11 cellular contexts compared by ENCODE assay signal in the genomic region with DNA sequence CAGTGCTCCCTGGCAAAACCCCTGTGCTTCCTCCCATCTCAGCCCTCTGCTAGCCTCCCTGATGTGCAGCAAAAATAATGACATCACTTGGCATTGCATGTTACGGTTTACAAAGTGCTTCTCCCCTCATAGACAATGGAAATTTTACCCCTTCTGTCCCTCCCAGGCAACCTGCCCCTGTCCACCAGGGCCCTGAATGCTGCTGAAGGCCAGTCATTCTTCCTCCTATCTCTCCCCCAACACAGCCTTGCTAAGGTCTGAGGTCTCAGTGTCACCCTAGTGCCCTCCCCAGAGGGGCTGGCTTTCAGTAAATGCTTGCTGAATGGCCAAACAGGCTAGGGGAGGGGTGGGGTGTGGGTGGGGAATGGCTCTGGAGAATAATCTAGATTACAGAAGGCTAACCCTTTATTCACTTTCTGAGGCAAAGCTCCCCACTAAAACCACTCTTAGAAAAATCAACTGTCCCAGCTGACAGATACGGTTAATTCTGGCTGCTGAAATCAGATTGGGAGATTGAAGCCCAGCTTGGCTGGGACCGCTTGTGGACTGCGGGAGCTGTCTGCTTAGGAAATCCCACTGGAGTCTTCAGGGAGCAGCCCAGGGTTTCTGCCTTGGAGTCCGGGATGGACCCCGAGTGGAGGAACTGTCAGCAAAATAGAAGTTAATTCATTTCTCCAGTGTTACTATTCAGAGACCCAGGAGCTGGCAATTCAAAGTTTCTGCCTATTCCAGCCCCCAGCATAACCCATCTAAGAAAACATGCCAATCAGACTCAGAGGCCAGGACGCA. TPM values are rescaled to one million over a fixed set of nuclear protein-coding genes. Genes with fewer than 3 reads are reported as not detected.
DNase-seq lines count a peak whose midpoint lies in the region; ATAC-seq lines count a peak whose summit lies in the region.
"Had no signal": no experiment of that assay in that cellular context is flagged by ENCODE, and none has a peak within 500 bp of the region (broad histone marks: within the 10 kb centered on the region; RNA-seq: fewer than 3 reads in every experiment).

No MANE protein-coding gene starts in this region.

- DNase-seq in activated CD8-positive, alpha-beta memory T cell treated with anti-CD3 and anti-CD28 coated beads for 24 hours, result peak; percentile 54
- no peak for DNase-seq in activated CD8-positive, alpha-beta memory T cell treated with anti-CD3 and anti-CD28 coated beads, Interleukin-2, amount 50 U/mL, for 4 hours
- DNase-seq in activated naive CD8-positive, alpha-beta T cell treated with anti-CD3 and anti-CD28 coated beads for 36 hours, result no peak
- peak; percentile 68 for DNase-seq in islet precursor cell
- DNase-seq in stimulated activated naive CD8-positive, alpha-beta T cell treated with anti-CD3 and anti-CD28 coated beads, Interleukin-15, amount 100 ng/mL, for 72 hours, result peak in 1 of 2 donors; percentile 32
- no peak for DNase-seq in GOT3 (lab: John Stamatoyannopoulos, UW)
- no peak for DNase-seq in RPMI8226
- DNase-seq in stimulated activated CD4-positive, alpha-beta T cell treated with anti-CD3 and anti-CD28 coated beads, Interleukin-4, amount 100 ng/mL, for 1 hour, result no peak
- DNase-seq: NCI-H748 treated with DMSO at 0.1 percent for 48 hours; stimulated activated CD4-positive, alpha-beta T cell treated with anti-CD3 and anti-CD28 coated beads, Interleukin-12 subunit alpha, Interleukin-12 subunit beta, amount 100 ng/mL, for 4 hours; upper lobe of right lung had no signal

- H3K27me3 Mint-ChIP-seq in activated naive CD8-positive, alpha-beta T cell treated with anti-CD3 and anti-CD28 coated beads for 36 hours, result no peaks in the 10 kb centered on the region
- H3K27me3 Mint-ChIP-seq in stimulated activated naive CD8-positive, alpha-beta T cell treated with anti-CD3 and anti-CD28 coated beads, Interleukin-15, amount 100 ng/mL, for 72 hours, result no peaks in the 10 kb centered on the region

- ATAC-seq in stimulated activated naive CD8-positive, alpha-beta T cell treated with anti-CD3 and anti-CD28 coated beads, Interleukin-15, amount 100 ng/mL, for 72 hours, result peak; percentile 55
- ATAC-seq: upper lobe of right lung had no signal

- peak overlapping the region; percentile 84 for H3K27ac Mint-ChIP-seq in activated naive CD8-positive, alpha-beta T cell treated with anti-CD3 and anti-CD28 coated beads for 36 hours
- H3K27ac Mint-ChIP-seq in stimulated activated naive CD8-positive, alpha-beta T cell treated with anti-CD3 and anti-CD28 coated beads, Interleukin-15, amount 100 ng/mL, for 72 hours, result peak overlapping the region; percentile 60 to 81

- H3K36me3 Mint-ChIP-seq in activated naive CD8-positive, alpha-beta T cell treated with anti-CD3 and anti-CD28 coated beads for 36 hours, result peaks cover 46% of the 10 kb centered on the region

- H3K9me3 Mint-ChIP-seq in activated naive CD8-positive, alpha-beta T cell treated with anti-CD3 and anti-CD28 coated beads for 36 hours, result no peaks in the 10 kb centered on the region
- H3K9me3 Mint-ChIP-seq in stimulated activated naive CD8-positive, alpha-beta T cell treated with anti-CD3 and anti-CD28 coated beads, Interleukin-15, amount 100 ng/mL, for 72 hours, result no peaks in the 10 kb centered on the region

- peak overlapping the region; percentile 2 for H3K4me3 Mint-ChIP-seq in activated naive CD8-positive, alpha-beta T cell treated with anti-CD3 and anti-CD28 coated beads for 36 hours
- peak overlapping the region; percentile 51 to 81 for H3K4me3 Mint-ChIP-seq in stimulated activated naive CD8-positive, alpha-beta T cell treated with anti-CD3 and anti-CD28 coated beads, Interleukin-15, amount 100 ng/mL, for 72 hours

- peaks cover 89% of the 10 kb centered on the region for H3K4me1 Mint-ChIP-seq in activated naive CD8-positive, alpha-beta T cell treated with anti-CD3 and anti-CD28 coated beads for 36 hours
- H3K4me1 Mint-ChIP-seq in stimulated activated naive CD8-positive, alpha-beta T cell treated with anti-CD3 and anti-CD28 coated beads, Interleukin-15, amount 100 ng/mL, for 72 hours, result peaks cover 100% of the 10 kb centered on the region

RNA-seq across cellular contexts. Expression of a gene that starts 22.9 kb away (rescaled TPM):
- total RNA-seq in activated naive CD8-positive, alpha-beta T cell treated with anti-CD3 and anti-CD28 coated beads for 36 hours, result 100 to 1,000 TPM; 277 to 295 TPM

Comparison
In these comparisons a context has a peak if more than half of its experiments do, and no peak if none do; other contexts are left out.
1. DNase-seq: peak in activated CD8-positive, alpha-beta memory T cell treated with anti-CD3 and anti-CD28 coated beads for 24 hours (single experiment) and islet precursor cell (single experiment); none in activated CD8-positive, alpha-beta memory T cell treated with anti-CD3 and anti-CD28 coated beads, Interleukin-2, amount 50 U/mL, for 4 hours (single experiment), activated naive CD8-positive, alpha-beta T cell treated with anti-CD3 and anti-CD28 coated beads for 36 hours (single experiment), GOT3 (single experiment), RPMI8226 (single experiment) and stimulated activated CD4-positive, alpha-beta T cell treated with anti-CD3 and anti-CD28 coated beads, Interleukin-4, amount 100 ng/mL, for 1 hour (single experiment).